13 cellular contexts compared by ENCODE assay signal in genomic region chr11:116840224-116840745, GRCh38. TPM values are rescaled to one million over a fixed set of nuclear protein-coding genes. Genes with fewer than 3 reads are reported as not detected.
DNase-seq lines count a peak whose midpoint lies in the region; ATAC-seq and TF ChIP-seq lines count a peak whose summit lies in the region.
"Had no signal": no experiment of that assay in that cellular context is flagged by ENCODE, and none has a peak within 500 bp of the region (broad histone marks: within the 10 kb centered on the region; RNA-seq: fewer than 3 reads in every experiment).

No MANE protein-coding gene starts in this region.

- no peaks in the 10 kb centered on the region for H4K20me1 ChIP-seq in neural progenitor cell (ENCODE audit: low read depth)

- no peak overlapping the region for H3K4me3 ChIP-seq in HFF-Myc (replicated peaks; ENCODE audit: low read depth, low read length)
- H3K4me3 ChIP-seq in neural progenitor cell = no peak overlapping the region
- no peak overlapping the region for H3K4me3 ChIP-seq in trophoblast cell (ENCODE audit: low read depth, low read length)
- H3K4me3 ChIP-seq: gastroesophageal sphincter, suprapubic skin had no signal

- H3K4me1 ChIP-seq in neural progenitor cell (peaks cover 14% of the 10 kb centered on the region), trophoblast cell (ENCODE audit: control insufficient read depth in 1 of 2, insufficient read depth in 2 of 2, low read length in 2 of 2) (peaks cover 10 to 12% of the 10 kb centered on the region in 2 experiments)

- DNase-seq in NCI-H82 (lab: John Stamatoyannopoulos, UW) (peak; percentile 6), NCI-H82 treated with DMSO at 0.1 percent for 48 hours (lab: John Stamatoyannopoulos, UW; ENCODE audit: unreplicated experiment) (no peak), HFF-Myc (ENCODE audit: extremely low read depth, low read depth) (no peak), neural progenitor cell (ENCODE audit: low spot score) (peak; percentile 41), NCI-H345 treated with DMSO at 0.1 percent for 48 hours (lab: John Stamatoyannopoulos, UW; ENCODE audit: unreplicated experiment) (no peak), trophoblast cell (no peak)
- DNase-seq: activated CD4-positive, alpha-beta T cell treated with anti-CD3 and anti-CD28 coated beads, Interleukin-2, amount 10 ng/mL, durations not matched to agents 7 days and 5 days; NCI-H1417 treated with DMSO at 0.1 percent for 48 hours had no signal

- peaks cover 6% of the 10 kb centered on the region for H3K27me3 ChIP-seq in neural progenitor cell
- no peaks in the 10 kb centered on the region for H3K27me3 ChIP-seq in trophoblast cell (ENCODE audit: insufficient read depth, low read length)
- H3K27me3 ChIP-seq: gastroesophageal sphincter, suprapubic skin had no signal

- H3K36me3 Mint-ChIP-seq in neural progenitor cell = peaks cover 6% of the 10 kb centered on the region

- H2AFZ ChIP-seq in neural progenitor cell (replicated peaks) = no peak overlapping the region
- no peak overlapping the region for H2AFZ ChIP-seq in trophoblast cell (ENCODE audit: insufficient read depth, low read length, poor library complexity)

- peaks cover 2% of the 10 kb centered on the region for H3K27me3 Mint-ChIP-seq in neural progenitor cell (ENCODE audit: insufficient read depth, low read depth)
- H3K27me3 Mint-ChIP-seq: activated CD4-positive, alpha-beta T cell treated with anti-CD3 and anti-CD28 coated beads, Interleukin-2, amount 10 ng/mL, durations not matched to agents 7 days and 5 days had no signal

- H3K9me3 Mint-ChIP-seq in neural progenitor cell = no peaks in the 10 kb centered on the region
- H3K9me3 Mint-ChIP-seq: activated CD4-positive, alpha-beta T cell treated with anti-CD3 and anti-CD28 coated beads, Interleukin-2, amount 10 ng/mL, durations not matched to agents 7 days and 5 days had no signal

- no peak overlapping the region for H3K4ac ChIP-seq in trophoblast cell (ENCODE audit: low read depth, low read length)

- H3K27ac Mint-ChIP-seq in neural progenitor cell = no peak overlapping the region
- H3K27ac Mint-ChIP-seq: activated CD4-positive, alpha-beta T cell treated with anti-CD3 and anti-CD28 coated beads, Interleukin-2, amount 10 ng/mL, durations not matched to agents 7 days and 5 days had no signal

- H4K12ac ChIP-seq in trophoblast cell (ENCODE audit: low read depth, low read length) = no peak overlapping the region

- H4K8ac ChIP-seq in trophoblast cell (ENCODE audit: low read depth, low read length) = no peak overlapping the region

- no peak overlapping the region for H3K4me2 ChIP-seq in neural progenitor cell
- no peak overlapping the region for H3K4me2 ChIP-seq in trophoblast cell (ENCODE audit: low read length)

- no peak overlapping the region for H3K23ac ChIP-seq in trophoblast cell (ENCODE audit: low read length)

- H3K9me3 ChIP-seq in neural progenitor cell (ENCODE audit: low read depth) (no peaks in the 10 kb centered on the region), trophoblast cell (ENCODE audit: insufficient read depth, low read depth, low read length) (no peaks in the 10 kb centered on the region)
- H3K9me3 ChIP-seq: gastroesophageal sphincter, suprapubic skin had no signal

- ATAC-seq in HG03521 (IDR thresholded peaks at IDR 0.05; ENCODE audit: unreplicated experiment) = no peak
- ATAC-seq: gastroesophageal sphincter had no signal

- no peak overlapping the region for H2BK12ac ChIP-seq in trophoblast cell (ENCODE audit: low read length)

- H2BK5ac ChIP-seq in trophoblast cell (ENCODE audit: low read depth, low read length, poor library complexity) = no peak overlapping the region

- H3F3A ChIP-seq in neural progenitor cell (ENCODE audit: low read depth) = peaks cover 4% of the 10 kb centered on the region

- TF ChIP-seq CTCF in HFF-Myc (IDR thresholded peaks at IDR 0.05; ENCODE audit: low read depth, low read length, missing control alignments) (peak; percentile 20), neural progenitor cell (IDR thresholded peaks at IDR 0.05) (peak; percentile 36)

- no peaks in the 10 kb centered on the region for H3K79me2 ChIP-seq in neural progenitor cell (ENCODE audit: low read depth)
- no peaks in the 10 kb centered on the region for H3K79me2 ChIP-seq in trophoblast cell (ENCODE audit: control insufficient read depth, insufficient read depth, low read length, poor library complexity)

- no peak overlapping the region for H4K91ac ChIP-seq in trophoblast cell (ENCODE audit: low read depth, low read length)

- H3K36me3 ChIP-seq in neural progenitor cell (no peaks in the 10 kb centered on the region), trophoblast cell (ENCODE audit: control insufficient read depth in 1 of 2, insufficient read depth in 2 of 2, low read length in 2 of 2) (peaks cover 8 to 9% of the 10 kb centered on the region in 2 experiments)

- no CpG with 5 or more reads among the region's 6 CpGs for WGBS in trophoblast cell (ENCODE audit: extremely low coverage, insufficient coverage, insufficient read length)

- H3K27ac ChIP-seq in cingulate gyrus (ENCODE audit: low read depth, low read length) (peak overlapping the region; percentile 26), neural progenitor cell (no peak overlapping the region), trophoblast cell (ENCODE audit: low read depth, low read length) (no peak overlapping the region)
- H3K27ac ChIP-seq: gastroesophageal sphincter, suprapubic skin had no signal

- H3K14ac ChIP-seq in trophoblast cell (ENCODE audit: low read length) = no peak overlapping the region

- no peaks in the 10 kb centered on the region for H3K79me1 ChIP-seq in trophoblast cell (ENCODE audit: low read length)

- H3K4me1 Mint-ChIP-seq in neural progenitor cell = peaks cover 33% of the 10 kb centered on the region

- H2AK5ac ChIP-seq in trophoblast cell (ENCODE audit: low read length) = no peak overlapping the region

- no peak overlapping the region for H2BK120ac ChIP-seq in trophoblast cell (ENCODE audit: insufficient read depth, low read length, poor library complexity)

- no peak overlapping the region for H3K4me3 Mint-ChIP-seq in neural progenitor cell
- H3K4me3 Mint-ChIP-seq: activated CD4-positive, alpha-beta T cell treated with anti-CD3 and anti-CD28 coated beads, Interleukin-2, amount 10 ng/mL, durations not matched to agents 7 days and 5 days had no signal

- H3K9ac ChIP-seq in neural progenitor cell = no peak overlapping the region
- H3K9ac ChIP-seq in trophoblast cell (ENCODE audit: low read length) = no peak overlapping the region

- no peak overlapping the region for H3K18ac ChIP-seq in trophoblast cell (ENCODE audit: low read length)

RNA-seq across cellular contexts. Expression of gene APOA1, which starts 2.9 kb away (rescaled TPM):
- 0.84 and 2.7 TPM in 2 replicates for total RNA-seq in neural progenitor cell (ENCODE audit: low replicate concordance)
- polyA plus RNA-seq in trophoblast cell (2013) = 2.0 and 2.3 TPM in 2 replicates

RNA-seq across cellular contexts. Expression of gene APOC3, which starts 10.6 kb away (rescaled TPM):
- total RNA-seq in neural progenitor cell (ENCODE audit: low replicate concordance) = not detected in 2 replicates
- 3.6 and 4.9 TPM in 2 replicates for polyA plus RNA-seq in trophoblast cell (2013)
- total RNA-seq: activated CD4-positive, alpha-beta T cell treated with anti-CD3 and anti-CD28 coated beads, Interleukin-2, amount 10 ng/mL, durations not matched to agents 7 days and 5 days; RPMI7951 had no signal

RNA-seq across cellular contexts. Expression of gene APOA4, which starts 17.2 kb away (rescaled TPM):
- 0.12 and 0.56 TPM in 2 replicates for total RNA-seq in neural progenitor cell (ENCODE audit: low replicate concordance)
- 0.07 and 0.11 TPM in 2 replicates for polyA plus RNA-seq in trophoblast cell (2013)
- total RNA-seq: activated CD4-positive, alpha-beta T cell treated with anti-CD3 and anti-CD28 coated beads, Interleukin-2, amount 10 ng/mL, durations not matched to agents 7 days and 5 days; RPMI7951 had no signal

RNA-seq across cellular contexts. Expression of gene APOA5, which starts 48.6 kb away (rescaled TPM):
- total RNA-seq in neural progenitor cell (ENCODE audit: low replicate concordance) = 0.25 TPM in 1 of 2 replicates, not detected in the other
- polyA plus RNA-seq in trophoblast cell (2013) = 0.14 and 0.19 TPM in 2 replicates
- total RNA-seq: activated CD4-positive, alpha-beta T cell treated with anti-CD3 and anti-CD28 coated beads, Interleukin-2, amount 10 ng/mL, durations not matched to agents 7 days and 5 days; gastroesophageal sphincter; RPMI7951 had no signal

RNA-seq across cellular contexts. Expression of gene ZPR1, which starts 52.5 kb away (rescaled TPM):
- total RNA-seq in neural progenitor cell (ENCODE audit: low replicate concordance) = 38.5 and 48.2 TPM in 2 replicates
- 47.5 and 52.1 TPM in 2 replicates for polyA plus RNA-seq in trophoblast cell (2013)

Comparison
In these comparisons a context has a peak if more than half of its experiments do, and no peak if none do; other contexts are left out.
1. DNase-seq: peak in NCI-H82 (single experiment) and neural progenitor cell (single experiment); none in NCI-H82 treated with DMSO at 0.1 percent for 48 hours (single experiment), HFF-Myc (single experiment), NCI-H345 treated with DMSO at 0.1 percent for 48 hours (single experiment) and trophoblast cell (0 of 2).